In genomic region chr7:139914861-139915300, GRCh38 we compare ENCODE assay signal across 3 cellular contexts.
TF ChIP-seq lines count a peak whose summit lies in the region.

No MANE protein-coding gene starts in this region.

TF ChIP-seq in SK-N-SH, 30 proteins besides CTCF, POLR2A, EP300 and RAD21:
- TF ChIP-seq MXI1 (IDR thresholded peaks at IDR 0.05; ENCODE audit: low read depth, low read length) = no peak
- TF ChIP-seq ZBTB33 (IDR thresholded peaks at IDR 0.05; ENCODE audit: borderline replicate concordance, low read depth) = no peak
- TF ChIP-seq FOXM1 (IDR thresholded peaks at IDR 0.05; ENCODE audit: low read depth) = no peak
- TF ChIP-seq IRF3 (IDR thresholded peaks at IDR 0.05; ENCODE audit: low read depth, low read length) = no peak
- no peak for TF ChIP-seq MAX (IDR thresholded peaks at IDR 0.05; ENCODE audit: low read depth)
- TF ChIP-seq GATA2 (CRISPR knock-in tag; IDR thresholded peaks at IDR 0.05) = no peak
- no peak for TF ChIP-seq EZH2phosphoT487 (IDR thresholded peaks at IDR 0.05; ENCODE audit: borderline replicate concordance, low read depth)
- TF ChIP-seq TAF1 (IDR thresholded peaks at IDR 0.05; ENCODE audit: borderline replicate concordance, low read depth, low read length) = no peak
- TF ChIP-seq RXRA (IDR thresholded peaks at IDR 0.05; ENCODE audit: borderline replicate concordance, low read depth) = no peak
- no peak for TF ChIP-seq USF1 (IDR thresholded peaks at IDR 0.05; ENCODE audit: borderline replicate concordance, low read depth)
- no peak for TF ChIP-seq POLR2AphosphoS5 (IDR thresholded peaks at IDR 0.05; ENCODE audit: low read depth, low read length)
- TF ChIP-seq FOXJ3 (CRISPR knock-in tag; IDR thresholded peaks at IDR 0.05) = no peak

TF ChIP-seq in SK-N-SH treated with all-trans-retinoic acid at 6 μM for 48 hours, 23 proteins besides CTCF, POLR2A, EP300 and RAD21 (continues in another document):
- TF ChIP-seq CSRNP3 (CRISPR knock-in tag; IDR thresholded peaks at IDR 0.05) (no peak), PPARA (CRISPR knock-in tag; IDR thresholded peaks at IDR 0.05; ENCODE audit: borderline replicate concordance) (no peak), ARNTL (CRISPR knock-in tag; IDR thresholded peaks at IDR 0.05; ENCODE audit: borderline replicate concordance, low read depth) (no peak), ZNF8 (CRISPR knock-in tag; IDR thresholded peaks at IDR 0.05) (no peak), PATZ1 (CRISPR knock-in tag; IDR thresholded peaks at IDR 0.05; ENCODE audit: borderline replicate concordance) (no peak), ZNF565 (CRISPR knock-in tag; conservative IDR thresholded peaks at IDR 0.05; ENCODE audit: low read depth) (no peak), CSDC2 (CRISPR knock-in tag; IDR thresholded peaks at IDR 0.05) (no peak), ESRRG (CRISPR knock-in tag; IDR thresholded peaks at IDR 0.05) (no peak), TSHZ2 (CRISPR knock-in tag; IDR thresholded peaks at IDR 0.05) (no peak), POU6F1 (CRISPR knock-in tag; IDR thresholded peaks at IDR 0.05; ENCODE audit: borderline replicate concordance, low read depth) (no peak), GLIS3 (CRISPR knock-in tag; IDR thresholded peaks at IDR 0.05) (no peak), TOX (CRISPR knock-in tag; IDR thresholded peaks at IDR 0.05; ENCODE audit: borderline replicate concordance) (no peak), ZFP3 (CRISPR knock-in tag; IDR thresholded peaks at IDR 0.05) (no peak), CREB5 (CRISPR knock-in tag; IDR thresholded peaks at IDR 0.05; ENCODE audit: low read depth) (no peak), ZNF70 (CRISPR knock-in tag; IDR thresholded peaks at IDR 0.05) (no peak), RARB (CRISPR knock-in tag; IDR thresholded peaks at IDR 0.05) (no peak)

TF ChIP-seq in endothelial cell of umbilical vein, 7 proteins besides CTCF, POLR2A, EP300 and RAD21:
- TF ChIP-seq FOS (IDR thresholded peaks at IDR 0.05; ENCODE audit: borderline replicate concordance, insufficient read depth, low read length) = no peak
- no peak for TF ChIP-seq POLR2AphosphoS5 (IDR thresholded peaks at IDR 0.05; ENCODE audit: insufficient read depth, low read depth, low read length)
- TF ChIP-seq EZH2 (IDR thresholded peaks at IDR 0.05; ENCODE audit: borderline replicate concordance, low read depth, low read length, severe bottlenecking) = no peak
- peak; percentile 28 for TF ChIP-seq GATA2 (IDR thresholded peaks at IDR 0.05; ENCODE audit: insufficient read depth, insufficient read length, low read depth, low read length)
TF ChIP-seq in endothelial cell of umbilical vein: peak in this region for 1.
